In the genomic region with DNA sequence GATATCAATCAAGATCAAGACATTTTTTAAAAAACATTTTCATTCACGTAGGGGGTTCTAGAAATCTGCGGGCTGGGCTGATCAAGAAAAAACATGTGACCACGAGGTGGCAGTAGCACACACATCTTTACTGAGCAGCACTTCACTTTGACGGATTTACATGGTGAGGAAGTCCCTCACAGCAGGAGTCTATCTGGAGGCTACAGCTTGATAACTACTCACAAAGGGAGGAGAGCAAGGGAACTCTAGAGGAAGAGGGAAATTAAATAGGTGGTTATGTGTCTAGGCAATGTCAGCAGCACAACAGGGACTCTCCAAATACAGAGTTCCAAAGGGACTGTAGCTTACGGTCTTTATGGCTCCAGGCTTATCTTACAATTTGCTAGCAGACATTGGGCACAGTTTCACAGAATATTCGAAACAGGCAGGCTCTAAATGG, we compare ENCODE assay signal across 8 cellular contexts.
DNase-seq lines count a peak whose midpoint lies in the region; ATAC-seq and TF ChIP-seq lines count a peak whose summit lies in the region.

No MANE protein-coding gene starts in this region.

- DNase-seq in NCI-H1092 treated with DMSO at 0.1 percent for 48 hours (lab: John Stamatoyannopoulos, UW) (peak; percentile 36), SK-N-DZ (ENCODE audit: low spot score) (peak; percentile 59), epithelial cell of esophagus (ENCODE audit: low read depth) (peak; percentile 10), progenitor cell of endocrine pancreas (ENCODE audit: low spot score, unreplicated experiment) (no peak), posterior cingulate gyrus (no peak)

- peaks cover 9% of the 10 kb centered on the region for H3K27me3 Mint-ChIP-seq in progenitor cell of endocrine pancreas

- H3K4me3 ChIP-seq in epithelial cell of esophagus (ENCODE audit: low read length), result no peak overlapping the region

- no peak overlapping the region for H3K4me3 Mint-ChIP-seq in progenitor cell of endocrine pancreas (ENCODE audit: low read depth)

- TF ChIP-seq CTCF in C4-2B (conservative IDR thresholded peaks at IDR 0.05), result peak; percentile 88
- peak; percentile 29 for TF ChIP-seq CTCF in epithelial cell of esophagus (IDR thresholded peaks at IDR 0.05; ENCODE audit: insufficient read depth, low read depth, low read length, missing control alignments)
- peak; percentile 72 for TF ChIP-seq CTCF in progenitor cell of endocrine pancreas (IDR thresholded peaks at IDR 0.05; ENCODE audit: unreplicated experiment)

- H3K27ac ChIP-seq in C4-2B, result no peak overlapping the region

- H3K27ac Mint-ChIP-seq in progenitor cell of endocrine pancreas, result no peak overlapping the region

- H3K9me3 Mint-ChIP-seq in progenitor cell of endocrine pancreas (ENCODE audit: low read depth), result peaks cover 19% of the 10 kb centered on the region

- no peaks in the 10 kb centered on the region for H3K36me3 Mint-ChIP-seq in progenitor cell of endocrine pancreas (ENCODE audit: insufficient read depth)

- intact Hi-C loops in posterior cingulate gyrus (cut with DNase I), result no loop called here

- H3K4me1 Mint-ChIP-seq in progenitor cell of endocrine pancreas (ENCODE audit: low read depth), result no peaks in the 10 kb centered on the region

- no peak for TF ChIP-seq POLR2A in GM18505 (IDR thresholded peaks at IDR 0.05; ENCODE audit: borderline replicate concordance, extremely low read depth, insufficient read depth, insufficient read length)

- ATAC-seq in GM18505 (IDR thresholded peaks at IDR 0.05; ENCODE audit: unreplicated experiment) (peak; percentile 97), HG02798 (IDR thresholded peaks at IDR 0.05; ENCODE audit: poor library complexity, unreplicated experiment) (peak; percentile 95)

Comparison
In these comparisons a context has a peak if more than half of its experiments do, and no peak if none do; other contexts are left out.
1. CTCF ChIP-seq: peak in every context shown above with its lines; median percentile 88 in C4-2B; 72 in progenitor cell of endocrine pancreas; 29 in epithelial cell of esophagus.
2. DNase-seq: peak in NCI-H1092 treated with DMSO at 0.1 percent for 48 hours (single experiment), SK-N-DZ (single experiment) and epithelial cell of esophagus (single experiment); none in progenitor cell of endocrine pancreas (single experiment) and posterior cingulate gyrus (0 of 10).